In genomic region chr5:134813407-134813806, GRCh38 we compare ENCODE assay signal across 1 cellular context.
A peak's percentile ranks its signal among the peaks of the same experiment; 100 is the strongest.
TF ChIP-seq lines count a peak whose summit lies in the region.

No MANE protein-coding gene starts in this region.

TF ChIP-seq in GM12878, 131 proteins besides CTCF, POLR2A, EP300 and RAD21 (continued from another document and continues in another):
- TF ChIP-seq SKIL (IDR thresholded peaks at IDR 0.05; ENCODE audit: low read depth, poor library complexity, severe bottlenecking): no peak
- TF ChIP-seq, protein P1, sequence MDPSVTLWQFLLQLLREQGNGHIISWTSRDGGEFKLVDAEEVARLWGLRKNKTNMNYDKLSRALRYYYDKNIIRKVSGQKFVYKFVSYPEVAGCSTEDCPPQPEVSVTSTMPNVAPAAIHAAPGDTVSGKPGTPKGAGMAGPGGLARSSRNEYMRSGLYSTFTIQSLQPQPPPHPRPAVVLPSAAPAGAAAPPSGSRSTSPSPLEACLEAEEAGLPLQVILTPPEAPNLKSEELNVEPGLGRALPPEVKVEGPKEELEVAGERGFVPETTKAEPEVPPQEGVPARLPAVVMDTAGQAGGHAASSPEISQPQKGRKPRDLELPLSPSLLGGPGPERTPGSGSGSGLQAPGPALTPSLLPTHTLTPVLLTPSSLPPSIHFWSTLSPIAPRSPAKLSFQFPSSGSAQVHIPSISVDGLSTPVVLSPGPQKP (IDR thresholded peaks at IDR 0.05; ENCODE audit: low read depth, low read length): no peak
- TF ChIP-seq NRF1 (conservative IDR thresholded peaks at IDR 0.05; ENCODE audit: low read depth, low read length): no peak
- no peak for TF ChIP-seq KDM1A (IDR thresholded peaks at IDR 0.05; ENCODE audit: borderline replicate concordance)
- TF ChIP-seq NFIC (IDR thresholded peaks at IDR 0.05; ENCODE audit: low read depth, low read length): no peak
- TF ChIP-seq, protein P2, sequence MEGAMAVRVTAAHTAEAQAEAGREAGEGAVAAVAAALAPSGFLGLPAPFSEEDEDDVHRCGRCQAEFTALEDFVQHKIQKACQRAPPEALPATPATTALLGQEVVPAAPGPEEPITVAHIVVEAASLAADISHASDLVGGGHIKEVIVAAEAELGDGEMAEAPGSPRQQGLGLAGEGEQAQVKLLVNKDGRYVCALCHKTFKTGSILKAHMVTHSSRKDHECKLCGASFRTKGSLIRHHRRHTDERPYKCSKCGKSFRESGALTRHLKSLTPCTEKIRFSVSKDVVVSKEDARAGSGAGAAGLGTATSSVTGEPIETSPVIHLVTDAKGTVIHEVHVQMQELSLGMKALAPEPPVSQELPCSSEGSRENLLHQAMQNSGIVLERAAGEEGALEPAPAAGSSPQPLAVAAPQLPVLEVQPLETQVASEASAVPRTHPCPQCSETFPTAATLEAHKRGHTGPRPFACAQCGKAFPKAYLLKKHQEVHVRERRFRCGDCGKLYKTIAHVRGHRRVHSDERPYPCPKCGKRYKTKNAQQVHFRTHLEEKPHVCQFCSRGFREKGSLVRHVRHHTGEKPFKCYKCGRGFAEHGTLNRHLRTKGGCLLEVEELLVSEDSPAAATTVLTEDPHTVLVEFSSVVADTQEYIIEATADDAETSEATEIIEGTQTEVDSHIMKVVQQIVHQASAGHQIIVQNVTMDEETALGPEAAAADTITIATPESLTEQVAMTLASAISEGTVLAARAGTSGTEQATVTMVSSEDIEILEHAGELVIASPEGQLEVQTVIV (IDR thresholded peaks at IDR 0.05; ENCODE audit: borderline replicate concordance, partially characterized antibody): no peak
- TF ChIP-seq CUX1 (IDR thresholded peaks at IDR 0.05; ENCODE audit: insufficient replicate concordance, low read depth, low read length): no peak
- 0 out of 2 replicates have a peak, but pooled peaks have one; percentile 22 for TF ChIP-seq ATF2 (IDR thresholded peaks at IDR 0.05; ENCODE audit: low read length)
- TF ChIP-seq ZNF217 (IDR thresholded peaks at IDR 0.05): no peak
- TF ChIP-seq EGR1 (IDR thresholded peaks at IDR 0.05; ENCODE audit: borderline replicate concordance in 1 of 2, low read depth in 2 of 2, low read length in 2 of 2): no peak
- no peak for TF ChIP-seq YBX1 (IDR thresholded peaks at IDR 0.05)
- 0 out of 2 replicates have a peak, but pooled peaks have one; percentile 13 for TF ChIP-seq YY1 (IDR thresholded peaks at IDR 0.05; ENCODE audit: low read depth, low read length)
- TF ChIP-seq WRNIP1 (IDR thresholded peaks at IDR 0.05; ENCODE audit: borderline replicate concordance, low read depth, low read length): no peak
- TF ChIP-seq NR2C1 (IDR thresholded peaks at IDR 0.05): no peak
- TF ChIP-seq ZSCAN29 (IDR thresholded peaks at IDR 0.05): no peak
- no peak for TF ChIP-seq ZNF274 (IDR thresholded peaks at IDR 0.05; ENCODE audit: insufficient read depth, insufficient read length)
- TF ChIP-seq NR2F1 (conservative IDR thresholded peaks at IDR 0.05): no peak
- no peak for TF ChIP-seq TARDBP (IDR thresholded peaks at IDR 0.05; ENCODE audit: borderline replicate concordance)
- no peak for TF ChIP-seq PRDM15 (CRISPR knock-in tag; IDR thresholded peaks at IDR 0.05)
- peak; percentile 82 for TF ChIP-seq TCF7 (IDR thresholded peaks at IDR 0.05; ENCODE audit: borderline replicate concordance)
- TF ChIP-seq, protein P3, sequence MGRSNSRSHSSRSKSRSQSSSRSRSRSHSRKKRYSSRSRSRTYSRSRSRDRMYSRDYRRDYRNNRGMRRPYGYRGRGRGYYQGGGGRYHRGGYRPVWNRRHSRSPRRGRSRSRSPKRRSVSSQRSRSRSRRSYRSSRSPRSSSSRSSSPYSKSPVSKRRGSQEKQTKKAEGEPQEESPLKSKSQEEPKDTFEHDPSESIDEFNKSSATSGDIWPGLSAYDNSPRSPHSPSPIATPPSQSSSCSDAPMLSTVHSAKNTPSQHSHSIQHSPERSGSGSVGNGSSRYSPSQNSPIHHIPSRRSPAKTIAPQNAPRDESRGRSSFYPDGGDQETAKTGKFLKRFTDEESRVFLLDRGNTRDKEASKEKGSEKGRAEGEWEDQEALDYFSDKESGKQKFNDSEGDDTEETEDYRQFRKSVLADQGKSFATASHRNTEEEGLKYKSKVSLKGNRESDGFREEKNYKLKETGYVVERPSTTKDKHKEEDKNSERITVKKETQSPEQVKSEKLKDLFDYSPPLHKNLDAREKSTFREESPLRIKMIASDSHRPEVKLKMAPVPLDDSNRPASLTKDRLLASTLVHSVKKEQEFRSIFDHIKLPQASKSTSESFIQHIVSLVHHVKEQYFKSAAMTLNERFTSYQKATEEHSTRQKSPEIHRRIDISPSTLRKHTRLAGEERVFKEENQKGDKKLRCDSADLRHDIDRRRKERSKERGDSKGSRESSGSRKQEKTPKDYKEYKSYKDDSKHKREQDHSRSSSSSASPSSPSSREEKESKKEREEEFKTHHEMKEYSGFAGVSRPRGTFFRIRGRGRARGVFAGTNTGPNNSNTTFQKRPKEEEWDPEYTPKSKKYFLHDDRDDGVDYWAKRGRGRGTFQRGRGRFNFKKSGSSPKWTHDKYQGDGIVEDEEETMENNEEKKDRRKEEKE (IDR thresholded peaks at IDR 0.05): no peak
- no peak for TF ChIP-seq NR2C2 (IDR thresholded peaks at IDR 0.05; ENCODE audit: borderline replicate concordance, control insufficient read depth, insufficient read length, low read depth)
- no peak for TF ChIP-seq CREM (IDR thresholded peaks at IDR 0.05; ENCODE audit: low read depth)
- no peak for TF ChIP-seq NFXL1 (IDR thresholded peaks at IDR 0.05; ENCODE audit: borderline replicate concordance)
- TF ChIP-seq RFX5 (IDR thresholded peaks at IDR 0.05; ENCODE audit: low read depth, low read length): no peak
- TF ChIP-seq PAX8 (IDR thresholded peaks at IDR 0.05): no peak
- TF ChIP-seq, protein P4, sequence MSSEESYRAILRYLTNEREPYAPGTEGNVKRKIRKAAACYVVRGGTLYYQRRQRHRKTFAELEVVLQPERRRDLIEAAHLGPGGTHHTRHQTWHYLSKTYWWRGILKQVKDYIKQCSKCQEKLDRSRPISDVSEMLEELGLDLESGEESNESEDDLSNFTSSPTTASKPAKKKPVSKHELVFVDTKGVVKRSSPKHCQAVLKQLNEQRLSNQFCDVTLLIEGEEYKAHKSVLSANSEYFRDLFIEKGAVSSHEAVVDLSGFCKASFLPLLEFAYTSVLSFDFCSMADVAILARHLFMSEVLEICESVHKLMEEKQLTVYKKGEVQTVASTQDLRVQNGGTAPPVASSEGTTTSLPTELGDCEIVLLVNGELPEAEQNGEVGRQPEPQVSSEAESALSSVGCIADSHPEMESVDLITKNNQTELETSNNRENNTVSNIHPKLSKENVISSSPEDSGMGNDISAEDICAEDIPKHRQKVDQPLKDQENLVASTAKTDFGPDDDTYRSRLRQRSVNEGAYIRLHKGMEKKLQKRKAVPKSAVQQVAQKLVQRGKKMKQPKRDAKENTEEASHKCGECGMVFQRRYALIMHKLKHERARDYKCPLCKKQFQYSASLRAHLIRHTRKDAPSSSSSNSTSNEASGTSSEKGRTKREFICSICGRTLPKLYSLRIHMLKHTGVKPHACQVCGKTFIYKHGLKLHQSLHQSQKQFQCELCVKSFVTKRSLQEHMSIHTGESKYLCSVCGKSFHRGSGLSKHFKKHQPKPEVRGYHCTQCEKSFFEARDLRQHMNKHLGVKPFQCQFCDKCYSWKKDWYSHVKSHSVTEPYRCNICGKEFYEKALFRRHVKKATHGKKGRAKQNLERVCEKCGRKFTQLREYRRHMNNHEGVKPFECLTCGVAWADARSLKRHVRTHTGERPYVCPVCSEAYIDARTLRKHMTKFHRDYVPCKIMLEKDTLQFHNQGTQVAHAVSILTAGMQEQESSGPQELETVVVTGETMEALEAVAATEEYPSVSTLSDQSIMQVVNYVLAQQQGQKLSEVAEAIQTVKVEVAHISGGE (CRISPR knock-in tag; IDR thresholded peaks at IDR 0.05): no peak
- TF ChIP-seq IKZF2 (IDR thresholded peaks at IDR 0.05): 0 out of 4 replicates have a peak, but pooled peaks of 1 of the 2 experiments have one; percentile 1
- TF ChIP-seq USF2 (IDR thresholded peaks at IDR 0.05; ENCODE audit: borderline replicate concordance, low read depth, low read length): no peak
- no peak for TF ChIP-seq FOS (IDR thresholded peaks at IDR 0.05; ENCODE audit: borderline replicate concordance, extremely low read depth, insufficient read length)
- TF ChIP-seq PAX5 (IDR thresholded peaks at IDR 0.05; ENCODE audit: borderline replicate concordance, low read depth, low read length): no peak
